26 cellular contexts compared by ENCODE assay signal in genomic region chr5:175487514-175488222, GRCh38. TPM values are rescaled to one million over a fixed set of nuclear protein-coding genes. Genes with fewer than 3 reads are reported as not detected.
DNase-seq lines count a peak whose midpoint lies in the region; ATAC-seq and TF ChIP-seq lines count a peak whose summit lies in the region.
"Had no signal": no experiment of that assay in that cellular context is flagged by ENCODE, and none has a peak within 500 bp of the region (broad histone marks: within the 10 kb centered on the region; RNA-seq: fewer than 3 reads in every experiment).

No MANE protein-coding gene starts in this region.

- H3K4ac ChIP-seq in mesendoderm (ENCODE audit: low read depth, low read length) = no peak overlapping the region

- no peak overlapping the region for H4K8ac ChIP-seq in mesendoderm (ENCODE audit: low read depth, low read length)

- H3K23ac ChIP-seq in mesendoderm (ENCODE audit: low read length) = no peak overlapping the region

- peak overlapping the region; percentile 74 for H3K27ac Mint-ChIP-seq in activated T-cell treated with anti-CD3 and anti-CD28 coated beads, Interleukin-2, amount 50 U/mL, for 24 hours
- H3K27ac Mint-ChIP-seq in CD8-positive, alpha-beta T cell = peak overlapping the region; percentile 82
- peak overlapping the region; percentile 75 for H3K27ac Mint-ChIP-seq in activated CD8-positive, alpha-beta T cell treated with anti-CD3 and anti-CD28 coated beads, Interleukin-2, amount 10 ng/mL, durations not matched to agents 7 days and 5 days
- H3K27ac Mint-ChIP-seq: dendritic cell treated with granulocyte-macrophage colony-stimulating factor and Interleukin-4, amounts not matched to agents 40 ng/mL and 50 ng/mL, for 4 days; type B pancreatic cell had no signal

- H3K4me1 ChIP-seq in CD8-positive, alpha-beta T cell (ENCODE audit: insufficient read depth, low read length) = peaks cover 33% of the 10 kb centered on the region
- H3K4me1 ChIP-seq in mesendoderm (ENCODE audit: control insufficient read depth, low read depth, low read length) (no peaks in the 10 kb centered on the region), upper lobe of left lung (no peaks in the 10 kb centered on the region)

- no peak overlapping the region for H2BK5ac ChIP-seq in mesendoderm (ENCODE audit: low read length)

- no peak overlapping the region for H3K4me3 Mint-ChIP-seq in activated T-cell treated with anti-CD3 and anti-CD28 coated beads, Interleukin-2, amount 50 U/mL, for 24 hours
- H3K4me3 Mint-ChIP-seq in CD8-positive, alpha-beta T cell = peak overlapping the region; percentile 0
- H3K4me3 Mint-ChIP-seq in activated CD8-positive, alpha-beta T cell treated with anti-CD3 and anti-CD28 coated beads, Interleukin-2, amount 10 ng/mL, durations not matched to agents 7 days and 5 days = peak overlapping the region; percentile 4
- H3K4me3 Mint-ChIP-seq: dendritic cell treated with granulocyte-macrophage colony-stimulating factor and Interleukin-4, amounts not matched to agents 40 ng/mL and 50 ng/mL, for 4 days; type B pancreatic cell had no signal

- intact Hi-C loops in CD8-positive, alpha-beta T cell (cut with DNase I, micrococcal nuclease) = no loop called here
- intact Hi-C loops in posterior vena cava (cut with DNase I) = no loop called here

- DNase-seq in activated T-cell treated with anti-CD3 and anti-CD28 coated beads, Interleukin-2, amount 50 U/mL, for 24 hours = no peak
- no peak for DNase-seq in activated T-cell treated with anti-CD3 and anti-CD28 coated beads, Interleukin-2, amount 50 U/mL, for 1 hour
- peak in 1 of 7 experiments; percentile 25 for DNase-seq in CD8-positive, alpha-beta T cell
- no peak for DNase-seq in activated CD8-positive, alpha-beta T cell treated with anti-CD3 and anti-CD28 coated beads, Interleukin-2, amount 10 ng/mL, durations not matched to agents 7 days and 5 days
- DNase-seq in mesendoderm (peak; percentile 28), posterior vena cava (ENCODE audit: low spot score) (no peak), upper lobe of left lung (no peak)
- DNase-seq: activated CD4-positive, alpha-beta T cell treated with anti-CD3 and anti-CD28 coated beads for 4 hours; activated T-cell treated with anti-CD3 and anti-CD28 coated beads, Interleukin-2, amount 50 U/mL, for 4 hours; adrenal gland; C1 segment of cervical spinal cord; DMS153; glutamatergic neuron; GOT3; Karpas-422; kidney glomerular epithelial cell; NCI-H1694 treated with DMSO at 0.1 percent for 48 hours; NCI-H69; ovary; stimulated activated CD4-positive, alpha-beta T cell treated with anti-CD3 and anti-CD28 coated beads, Interleukin-15, amount 100 ng/mL, for 24 hours had no signal

- no peaks in the 10 kb centered on the region for H3K27me3 ChIP-seq in CD8-positive, alpha-beta T cell (ENCODE audit: insufficient read depth, low read length)
- H3K27me3 ChIP-seq in mesendoderm (ENCODE audit: insufficient read depth, low read length, poor library complexity) (no peaks in the 10 kb centered on the region), upper lobe of left lung (no peaks in the 10 kb centered on the region)
- H3K27me3 ChIP-seq: adrenal gland, cardiac muscle cell, ovary, right lobe of liver had no signal

- H2BK120ac ChIP-seq in mesendoderm (ENCODE audit: low read depth, low read length) = no peak overlapping the region

- peaks cover 9% of the 10 kb centered on the region for H3K36me3 ChIP-seq in CD8-positive, alpha-beta T cell (ENCODE audit: insufficient read depth, low read length)
- H3K36me3 ChIP-seq in mesendoderm (ENCODE audit: control insufficient read depth, insufficient read depth, low read length) = peaks cover 1% of the 10 kb centered on the region
- H3K36me3 ChIP-seq in upper lobe of left lung = peaks cover 3 to 17% (median 4%) of the 10 kb centered on the region in 4 donors
- H3K36me3 ChIP-seq: ovary had no signal

- no peak overlapping the region for H3K56ac ChIP-seq in mesendoderm (ENCODE audit: low read length)

- CTCF ChIA-PET in CD8-positive, alpha-beta T cell (lab: Charles Lee) = interaction anchor here (2.0 to 2.5 kb wide), 2 partner anchors 46 kb away, joined by 5 to 7 read pairs; no protein-coding TSS in a partner anchor
- CTCF ChIA-PET in activated CD8-positive, alpha-beta T cell treated with anti-CD3 and anti-CD28 coated beads, Interleukin-2, amount 10 ng/mL, durations not matched to agents 7 days and 5 days (lab: Charles Lee) = no interaction called here

- no CpG with 5 or more reads among the region's 11 CpGs for WGBS in mesendoderm (ENCODE audit: extremely low coverage, insufficient coverage, low lambda C conversion rate)
- 92 to 94% methylated on average over 11 of the region's 11 CpGs for WGBS in upper lobe of left lung, 2 donors

- peaks cover 43% of the 10 kb centered on the region for H3K79me1 ChIP-seq in mesendoderm (ENCODE audit: low read length)

- no peak overlapping the region for H3K9ac ChIP-seq in mesendoderm (ENCODE audit: low read length)

- ATAC-seq in CD8-positive, alpha-beta T cell = no peak
- ATAC-seq in activated CD8-positive, alpha-beta T cell treated with anti-CD3 and anti-CD28 coated beads, Interleukin-2, amount 10 ng/mL, durations not matched to agents 7 days and 5 days = no peak
- no peak for ATAC-seq in upper lobe of left lung (ENCODE audit: low FRiP score in 2 of 2)
- no peak for ATAC-seq in GM18909 (IDR thresholded peaks at IDR 0.05; ENCODE audit: poor library complexity, unreplicated experiment)
- ATAC-seq: activated T-cell treated with anti-CD3 and anti-CD28 coated beads, Interleukin-2, amount 50 U/mL, for 4 hours had no signal

- no peak overlapping the region for H4K5ac ChIP-seq in mesendoderm (ENCODE audit: low read length)

- H3K4me2 ChIP-seq in mesendoderm (ENCODE audit: low read length) = no peak overlapping the region

- H3K18ac ChIP-seq in mesendoderm (ENCODE audit: low read length) = no peak overlapping the region

- POLR2A ChIA-PET in CD8-positive, alpha-beta T cell (lab: Charles Lee) = interaction anchor here (1.3 kb wide), 1 partner anchor 16 kb away, joined by 3 read pairs; no protein-coding TSS in a partner anchor
- POLR2A ChIA-PET in activated CD8-positive, alpha-beta T cell treated with anti-CD3 and anti-CD28 coated beads, Interleukin-2, amount 10 ng/mL, durations not matched to agents 7 days and 5 days (lab: Charles Lee) = interaction anchor here (0.6 to 1.2 kb wide), 4 partner anchors 10 to 29 kb away, joined by 3 to 6 read pairs (median 4); partner anchors contain the start of gene SFXN1

- peaks cover 69% of the 10 kb centered on the region for H3K79me2 ChIP-seq in mesendoderm (ENCODE audit: control insufficient read depth, insufficient read depth, low read length)

- H3K27me3 Mint-ChIP-seq in activated T-cell treated with anti-CD3 and anti-CD28 coated beads, Interleukin-2, amount 50 U/mL, for 24 hours = no peaks in the 10 kb centered on the region
- no peaks in the 10 kb centered on the region for H3K27me3 Mint-ChIP-seq in CD8-positive, alpha-beta T cell (ENCODE audit: low read depth)
- no peaks in the 10 kb centered on the region for H3K27me3 Mint-ChIP-seq in activated CD8-positive, alpha-beta T cell treated with anti-CD3 and anti-CD28 coated beads, Interleukin-2, amount 10 ng/mL, durations not matched to agents 7 days and 5 days (ENCODE audit: low read depth)
- H3K27me3 Mint-ChIP-seq: dendritic cell treated with granulocyte-macrophage colony-stimulating factor and Interleukin-4, amounts not matched to agents 40 ng/mL and 50 ng/mL, for 4 days; type B pancreatic cell had no signal

- TF ChIP-seq EP300 in upper lobe of left lung (IDR thresholded peaks at IDR 0.05) = no peak

- H2BK15ac ChIP-seq in mesendoderm (replicated peaks; ENCODE audit: low read depth) = no peak overlapping the region

- no peaks in the 10 kb centered on the region for H3K9me3 ChIP-seq in CD8-positive, alpha-beta T cell (ENCODE audit: low read length)
- H3K9me3 ChIP-seq in upper lobe of left lung = no peaks in the 10 kb centered on the region
- H3K9me3 ChIP-seq: adrenal gland, ovary, right lobe of liver had no signal

- no peak for TF ChIP-seq CTCF in CD8-positive, alpha-beta T cell (IDR thresholded peaks at IDR 0.05)
- TF ChIP-seq CTCF in upper lobe of left lung (IDR thresholded peaks at IDR 0.05) = no peak

- TF ChIP-seq POLR2A in upper lobe of left lung (IDR thresholded peaks at IDR 0.05) = no peak

- no peak overlapping the region for H2AK5ac ChIP-seq in mesendoderm (ENCODE audit: low read length)

- H3K27ac ChIP-seq in CD8-positive, alpha-beta T cell (ENCODE audit: low read depth, low read length) = no peak overlapping the region
- H3K27ac ChIP-seq in mesendoderm (ENCODE audit: low read depth, low read length) = no peak overlapping the region
- no peak overlapping the region for H3K27ac ChIP-seq in upper lobe of left lung
- H3K27ac ChIP-seq: adrenal gland, cardiac muscle cell, ovary, right lobe of liver had no signal

- no peaks in the 10 kb centered on the region for H3K9me3 Mint-ChIP-seq in activated T-cell treated with anti-CD3 and anti-CD28 coated beads, Interleukin-2, amount 50 U/mL, for 24 hours
- no peaks in the 10 kb centered on the region for H3K9me3 Mint-ChIP-seq in CD8-positive, alpha-beta T cell
- no peaks in the 10 kb centered on the region for H3K9me3 Mint-ChIP-seq in activated CD8-positive, alpha-beta T cell treated with anti-CD3 and anti-CD28 coated beads, Interleukin-2, amount 10 ng/mL, durations not matched to agents 7 days and 5 days (ENCODE audit: insufficient read depth)
- H3K9me3 Mint-ChIP-seq: activated T-cell treated with anti-CD3 and anti-CD28 coated beads, Interleukin-2, amount 50 U/mL, for 4 hours; dendritic cell treated with granulocyte-macrophage colony-stimulating factor and Interleukin-4, amounts not matched to agents 40 ng/mL and 50 ng/mL, for 4 days had no signal

- peaks cover 93% of the 10 kb centered on the region for H3K36me3 Mint-ChIP-seq in activated T-cell treated with anti-CD3 and anti-CD28 coated beads, Interleukin-2, amount 50 U/mL, for 24 hours (ENCODE audit: low read depth)
- H3K36me3 Mint-ChIP-seq in CD8-positive, alpha-beta T cell = peaks cover 75% of the 10 kb centered on the region
- H3K36me3 Mint-ChIP-seq in activated CD8-positive, alpha-beta T cell treated with anti-CD3 and anti-CD28 coated beads, Interleukin-2, amount 10 ng/mL, durations not matched to agents 7 days and 5 days (ENCODE audit: low read depth) = peaks cover 86% of the 10 kb centered on the region

- no peak overlapping the region for H3K4me3 ChIP-seq in CD8-positive, alpha-beta T cell (ENCODE audit: low read depth, low read length)
- no peak overlapping the region for H3K4me3 ChIP-seq in mesendoderm (ENCODE audit: low read length)
- H3K4me3 ChIP-seq in upper lobe of left lung = no peak overlapping the region
- H3K4me3 ChIP-seq: adrenal gland, cardiac muscle cell, ovary, right lobe of liver had no signal

- H3K4me1 Mint-ChIP-seq in activated T-cell treated with anti-CD3 and anti-CD28 coated beads, Interleukin-2, amount 50 U/mL, for 24 hours (ENCODE audit: low read depth) = peaks cover 80% of the 10 kb centered on the region
- peaks cover 77% of the 10 kb centered on the region for H3K4me1 Mint-ChIP-seq in CD8-positive, alpha-beta T cell (ENCODE audit: low read depth)
- peaks cover 75% of the 10 kb centered on the region for H3K4me1 Mint-ChIP-seq in activated CD8-positive, alpha-beta T cell treated with anti-CD3 and anti-CD28 coated beads, Interleukin-2, amount 10 ng/mL, durations not matched to agents 7 days and 5 days (ENCODE audit: low read depth)

RNA-seq across cellular contexts. Expression of gene SFXN1, which starts 9.3 kb away (rescaled TPM):
- 100 to 1,000 TPM; 169 to 174 TPM for total RNA-seq in CD8-positive, alpha-beta T cell
- 100 to 1,000 TPM; 261 to 271 TPM for total RNA-seq in activated CD8-positive, alpha-beta T cell treated with anti-CD3 and anti-CD28 coated beads, Interleukin-2, amount 10 ng/mL, durations not matched to agents 7 days and 5 days
- polyA plus RNA-seq in mesendoderm (2013, experiment 1 of 2) = 63.6 TPM
- 68.6 TPM for polyA plus RNA-seq in mesendoderm (2013, experiment 2 of 2)
- total RNA-seq in posterior vena cava (10 to 100 TPM; 17.5 to 21.7 TPM), upper lobe of left lung (10 to 100 TPM in 5 of 6 donors, 1 to 10 TPM in 1; 5.2 to 47.1 (median 18.3) TPM)

RNA-seq across cellular contexts. Expression of gene DRD1, which starts 43.7 kb away (rescaled TPM):
- not detected for total RNA-seq in CD8-positive, alpha-beta T cell
- not detected for total RNA-seq in activated CD8-positive, alpha-beta T cell treated with anti-CD3 and anti-CD28 coated beads, Interleukin-2, amount 10 ng/mL, durations not matched to agents 7 days and 5 days
- 0.60 TPM for polyA plus RNA-seq in mesendoderm (2013, experiment 1 of 2)
- polyA plus RNA-seq in mesendoderm (2013, experiment 2 of 2) = 0.57 TPM
- under 1 TPM; 0.14 to 0.29 TPM for total RNA-seq in posterior vena cava
- total RNA-seq in upper lobe of left lung = under 1 TPM in 4 of 6 donors, not detected in 2; 0.09 to 0.81 (median 0.47) TPM
- total RNA-seq: G401 had no signal
